10 cellular contexts compared by ENCODE assay signal in the genomic region with DNA sequence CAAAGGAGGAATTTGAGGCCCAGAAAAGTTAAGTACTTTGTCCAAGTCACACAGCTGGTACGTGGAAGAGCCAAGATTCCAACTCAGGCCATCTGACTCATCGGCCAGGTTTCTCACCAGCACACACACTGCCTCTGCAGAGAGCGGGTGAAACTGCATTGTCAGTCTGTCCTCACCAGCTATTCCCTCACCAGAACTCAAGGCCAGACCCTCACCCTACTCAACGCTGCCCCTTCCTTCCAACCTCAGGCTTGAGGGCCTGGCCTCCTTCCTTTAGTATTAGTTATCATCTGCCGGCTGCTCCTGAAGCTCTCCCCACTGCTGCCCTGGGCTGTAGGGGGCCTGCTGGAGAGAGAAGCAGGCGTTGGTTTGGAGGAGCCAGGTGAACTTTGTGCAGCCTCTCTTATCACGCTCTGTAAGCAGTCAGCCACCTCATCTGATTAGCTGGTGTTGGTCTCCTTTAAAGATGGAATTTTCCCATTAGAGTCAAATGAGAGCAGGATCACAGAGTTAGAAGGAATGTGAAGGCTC. TPM values are rescaled to one million over a fixed set of nuclear protein-coding genes. Genes with fewer than 3 reads are reported as not detected.
DNase-seq lines count a peak whose midpoint lies in the region; TF ChIP-seq lines count a peak whose summit lies in the region.
"Had no signal": no experiment of that assay in that cellular context is flagged by ENCODE, and none has a peak within 500 bp of the region (broad histone marks: within the 10 kb centered on the region; RNA-seq: fewer than 3 reads in every experiment).

No MANE protein-coding gene starts in this region.

- in situ Hi-C loops in SK-MEL-5 (cut with HindIII; ENCODE audit: low pct_unique_long_range_greater_than_20kb, low sequenced_read_pairs) = no loop called here

- DNase-seq in H4 (ENCODE audit: low spot score) (peak; percentile 63), SK-MEL-5 (ENCODE audit: low read depth, low spot score) (peak; percentile 30), fibroblast of mammary gland (ENCODE audit: low read depth) (peak; percentile 83), progenitor cell of endocrine pancreas (ENCODE audit: low spot score, unreplicated experiment) (no peak), DMS153 (lab: John Stamatoyannopoulos, UW) (no peak), DMS53 treated with DMSO at 0.1 percent for 48 hours (lab: John Stamatoyannopoulos, UW; ENCODE audit: unreplicated experiment) (no peak), BE2C (no peak)
- no peak for DNase-seq in activated CD4-positive, alpha-beta T cell treated with anti-CD3 and anti-CD28 coated beads, Interleukin-2, amount 10 ng/mL, durations not matched to agents 24 days and 14 days

- H3K27me3 ChIP-seq in BE2C = peaks cover 15% of the 10 kb centered on the region
- H3K27me3 ChIP-seq: ascending aorta had no signal

- H3K4me3 ChIP-seq in fibroblast of mammary gland (ENCODE audit: control insufficient read depth, low read depth, low read length) (no peak overlapping the region), BE2C (ENCODE audit: low read depth, low read length) (no peak overlapping the region)
- H3K4me3 ChIP-seq: ascending aorta, smooth muscle cell had no signal

- intact Hi-C loops in activated CD4-positive, alpha-beta T cell treated with anti-CD3 and anti-CD28 coated beads, Interleukin-2, amount 10 ng/mL, durations not matched to agents 24 days and 14 days (cut with micrococcal nuclease) = loop anchor here (5.0 to 10.0 kb wide), 2 partner anchors 99 to 276 kb away; a partner anchor contains a TSS

- no peaks in the 10 kb centered on the region for H3K9me3 ChIP-seq in BE2C
- H3K9me3 ChIP-seq: ascending aorta had no signal

- H3K27ac Mint-ChIP-seq in progenitor cell of endocrine pancreas = peak overlapping the region; percentile 79
- H3K27ac Mint-ChIP-seq in activated CD4-positive, alpha-beta T cell treated with anti-CD3 and anti-CD28 coated beads, Interleukin-2, amount 10 ng/mL, durations not matched to agents 24 days and 14 days = no peak overlapping the region

- no peaks in the 10 kb centered on the region for H3K4me1 ChIP-seq in BE2C
- H3K4me1 ChIP-seq: ascending aorta had no signal

- no peaks in the 10 kb centered on the region for H3K9me3 Mint-ChIP-seq in progenitor cell of endocrine pancreas (ENCODE audit: low read depth)
- H3K9me3 Mint-ChIP-seq in activated CD4-positive, alpha-beta T cell treated with anti-CD3 and anti-CD28 coated beads, Interleukin-2, amount 10 ng/mL, durations not matched to agents 24 days and 14 days = no peaks in the 10 kb centered on the region

- H3K4me3 Mint-ChIP-seq in progenitor cell of endocrine pancreas (ENCODE audit: low read depth) = no peak overlapping the region
- no peak overlapping the region for H3K4me3 Mint-ChIP-seq in activated CD4-positive, alpha-beta T cell treated with anti-CD3 and anti-CD28 coated beads, Interleukin-2, amount 10 ng/mL, durations not matched to agents 24 days and 14 days

- no peaks in the 10 kb centered on the region for H3K36me3 Mint-ChIP-seq in progenitor cell of endocrine pancreas (ENCODE audit: insufficient read depth)
- H3K36me3 Mint-ChIP-seq in activated CD4-positive, alpha-beta T cell treated with anti-CD3 and anti-CD28 coated beads, Interleukin-2, amount 10 ng/mL, durations not matched to agents 24 days and 14 days (ENCODE audit: low read depth) = no peaks in the 10 kb centered on the region

- no peaks in the 10 kb centered on the region for H3K27me3 Mint-ChIP-seq in progenitor cell of endocrine pancreas
- peaks cover 30% of the 10 kb centered on the region for H3K27me3 Mint-ChIP-seq in activated CD4-positive, alpha-beta T cell treated with anti-CD3 and anti-CD28 coated beads, Interleukin-2, amount 10 ng/mL, durations not matched to agents 24 days and 14 days

- H3K36me3 ChIP-seq in BE2C = no peaks in the 10 kb centered on the region
- H3K36me3 ChIP-seq: ascending aorta had no signal

- peaks cover 13% of the 10 kb centered on the region for H3K4me1 Mint-ChIP-seq in progenitor cell of endocrine pancreas (ENCODE audit: low read depth)
- H3K4me1 Mint-ChIP-seq in activated CD4-positive, alpha-beta T cell treated with anti-CD3 and anti-CD28 coated beads, Interleukin-2, amount 10 ng/mL, durations not matched to agents 24 days and 14 days = peaks cover 3% of the 10 kb centered on the region

- TF ChIP-seq CTCF in fibroblast of mammary gland (conservative IDR thresholded peaks at IDR 0.05; ENCODE audit: control insufficient read depth, insufficient read depth, low read depth, low read length) (peak; percentile 23), progenitor cell of endocrine pancreas (IDR thresholded peaks at IDR 0.05; ENCODE audit: unreplicated experiment) (peak; percentile 22), BE2C (IDR thresholded peaks at IDR 0.05; ENCODE audit: low read depth, low read length) (no peak)

RNA-seq across cellular contexts. Expression of a gene that starts 16.6 kb away (rescaled TPM):
- not detected in 2 replicates for total RNA-seq in H4 (2014; rRNA removed; shearing (Covaris generic))
- 0.55 and 0.69 TPM in 2 replicates for total RNA-seq in SK-MEL-5 (2014; rRNA removed; shearing (Covaris generic))
- polyA plus RNA-seq in SK-MEL-5 (2015; cell fraction: cytosol; rRNA removed) = 0.49 and 0.54 TPM in 2 replicates
- not detected in 2 replicates for polyA plus RNA-seq in SK-MEL-5 (2015; cell fraction: nucleus; rRNA removed)
- total RNA-seq in progenitor cell of endocrine pancreas = 0.67 and 0.89 TPM in 2 replicates
- polyA plus RNA-seq in BE2C (2012; ENCODE audit: insufficient read depth, insufficient read length, low read depth) = not detected
- total RNA-seq in activated CD4-positive, alpha-beta T cell treated with anti-CD3 and anti-CD28 coated beads, Interleukin-2, amount 10 ng/mL, durations not matched to agents 24 days and 14 days = 0.95 and 1.7 TPM in 2 replicates

RNA-seq across cellular contexts. Expression of a gene that starts 60.0 kb away (rescaled TPM):
- 4.9 and 5.7 TPM in 2 replicates for total RNA-seq in H4 (2014; rRNA removed; shearing (Covaris generic))
- 59.2 and 62.3 TPM in 2 replicates for total RNA-seq in SK-MEL-5 (2014; rRNA removed; shearing (Covaris generic))
- polyA plus RNA-seq in SK-MEL-5 (2015; cell fraction: cytosol; rRNA removed) = 81.7 and 93.2 TPM in 2 replicates
- 23.8 and 41.6 TPM in 2 replicates for polyA plus RNA-seq in SK-MEL-5 (2015; cell fraction: nucleus; rRNA removed)
- 1.7 and 1.8 TPM in 2 replicates for total RNA-seq in progenitor cell of endocrine pancreas
- polyA plus RNA-seq in BE2C (2012; ENCODE audit: insufficient read depth, insufficient read length, low read depth) = not detected
- total RNA-seq in activated CD4-positive, alpha-beta T cell treated with anti-CD3 and anti-CD28 coated beads, Interleukin-2, amount 10 ng/mL, durations not matched to agents 24 days and 14 days = 2.4 and 2.7 TPM in 2 replicates

Comparison
In these comparisons a context has a peak if more than half of its experiments do, and no peak if none do; other contexts are left out.
1. DNase-seq: peak in H4 (single experiment), SK-MEL-5 (single experiment) and fibroblast of mammary gland (single experiment); none in progenitor cell of endocrine pancreas (single experiment), DMS153 (single experiment), DMS53 treated with DMSO at 0.1 percent for 48 hours (single experiment), BE2C (single experiment) and activated CD4-positive, alpha-beta T cell treated with anti-CD3 and anti-CD28 coated beads, Interleukin-2, amount 10 ng/mL, durations not matched to agents 24 days and 14 days (single experiment).